In the genomic region with DNA sequence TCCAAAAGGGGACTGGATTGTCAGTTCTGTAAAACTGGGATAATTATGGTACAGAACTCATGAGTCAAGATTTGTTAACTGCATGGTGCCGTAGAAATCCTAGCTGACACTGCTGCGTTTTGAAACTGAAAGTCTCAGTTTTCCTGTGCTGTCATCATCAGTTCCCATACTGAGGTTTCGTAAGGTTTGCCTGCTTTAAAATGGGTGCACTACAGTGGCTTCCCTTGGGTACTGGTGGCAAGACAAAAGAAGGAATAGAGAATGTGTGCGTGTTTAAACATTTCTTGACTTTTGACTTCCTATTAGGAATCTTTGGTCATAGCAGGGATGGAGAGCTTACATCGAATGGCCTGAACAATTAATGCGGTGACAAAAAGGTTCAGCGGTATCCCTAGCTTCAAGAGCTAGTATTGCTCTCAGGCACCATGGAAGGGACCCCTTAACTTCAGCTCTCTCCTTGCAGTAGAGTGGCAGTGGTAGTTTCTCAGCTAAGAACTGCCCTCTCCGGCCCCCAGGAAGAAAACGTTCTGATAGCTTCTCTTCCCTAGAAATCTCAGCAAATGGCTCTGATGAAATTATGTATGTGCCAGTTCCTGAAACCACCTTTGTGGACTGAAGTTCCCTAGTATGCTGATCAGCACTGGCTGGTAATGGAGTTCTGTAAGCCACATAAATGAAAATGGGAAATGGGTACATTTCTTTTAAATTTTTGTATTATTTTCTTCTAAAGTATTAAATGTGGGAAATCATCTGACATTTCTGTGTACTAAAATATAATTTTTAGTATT, we compare ENCODE assay signal across 1 cellular context.
TF ChIP-seq lines count a peak whose summit lies in the region.

No MANE protein-coding gene starts in this region.

TF ChIP-seq in WTC11, 78 proteins besides CTCF, POLR2A, EP300 and RAD21 (continued from another document):
- TF ChIP-seq NFYB (CRISPR knock-in tag; conservative IDR thresholded peaks at IDR 0.05; ENCODE audit: low read depth), result no peak
- TF ChIP-seq, protein P1, sequence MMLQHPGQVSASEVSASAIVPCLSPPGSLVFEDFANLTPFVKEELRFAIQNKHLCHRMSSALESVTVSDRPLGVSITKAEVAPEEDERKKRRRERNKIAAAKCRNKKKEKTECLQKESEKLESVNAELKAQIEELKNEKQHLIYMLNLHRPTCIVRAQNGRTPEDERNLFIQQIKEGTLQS (CRISPR knock-in tag; conservative IDR thresholded peaks at IDR 0.05), result no peak
- TF ChIP-seq ELF4 (CRISPR knock-in tag; IDR thresholded peaks at IDR 0.05; ENCODE audit: low read depth), result no peak
- TF ChIP-seq IRF2 (CRISPR knock-in tag; IDR thresholded peaks at IDR 0.05; ENCODE audit: borderline replicate concordance, low read depth), result no peak
- no peak for TF ChIP-seq NR1H2 (CRISPR knock-in tag; IDR thresholded peaks at IDR 0.05)
